In the genomic region with DNA sequence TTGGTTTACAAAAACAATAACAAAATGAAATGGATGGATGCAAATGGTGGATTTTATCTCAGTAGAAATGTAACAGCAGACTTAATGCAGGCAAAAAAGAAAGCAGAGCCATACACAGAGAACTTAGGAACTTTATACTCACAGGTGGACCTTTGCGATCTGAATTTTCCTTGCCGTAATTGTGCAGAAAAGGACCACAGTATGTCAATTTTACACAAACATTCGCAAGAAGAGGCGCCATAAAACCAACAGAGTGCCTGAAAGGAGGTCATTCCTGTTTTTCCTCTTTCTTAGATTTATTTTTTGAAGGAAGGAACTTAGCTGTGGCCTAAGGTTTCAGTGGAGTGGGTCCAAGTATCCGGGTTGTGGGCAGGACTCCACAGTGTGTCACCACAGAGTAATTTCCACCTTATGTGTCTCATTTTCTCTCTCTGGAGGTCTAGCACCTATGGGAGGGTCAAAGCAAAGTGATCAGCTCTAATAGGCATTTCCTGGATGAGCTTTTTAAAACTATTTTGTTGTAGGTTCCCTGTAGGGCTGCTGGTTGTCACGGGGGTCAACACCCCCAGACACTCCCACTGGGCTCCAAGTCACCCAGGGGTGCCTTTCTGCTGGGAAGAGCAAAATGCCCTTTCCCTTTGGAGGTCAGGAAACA, we compare ENCODE assay signal across 8 cellular contexts. TPM values are rescaled to one million over a fixed set of nuclear protein-coding genes. Genes with fewer than 3 reads are reported as not detected.
DNase-seq lines count a peak whose midpoint lies in the region; ATAC-seq and TF ChIP-seq lines count a peak whose summit lies in the region.

No MANE protein-coding gene starts in this region.

- no peaks in the 10 kb centered on the region for H3K27me3 ChIP-seq in left ventricle myocardium inferior (ENCODE audit: low read depth)

- no peak for TF ChIP-seq CTCF in left ventricle myocardium inferior (IDR thresholded peaks at IDR 0.05; ENCODE audit: borderline replicate concordance)

- peaks cover 13% of the 10 kb centered on the region for H3K4me1 ChIP-seq in left ventricle myocardium inferior

- ATAC-seq in left ventricle myocardium superior: no peak
- no peak for ATAC-seq in activated T-helper 17 cell treated with anti-CD3 and anti-CD28 coated beads, Interleukin-2, amount 50 U/mL, for 72 hours (replicated peaks)
- peak; percentile 6 for ATAC-seq in stimulated activated naive CD8-positive, alpha-beta T cell treated with anti-CD3 and anti-CD28 coated beads, Interleukin-15, amount 100 ng/mL, for 72 hours

- H3K36me3 Mint-ChIP-seq in activated T-helper 17 cell treated with anti-CD3 and anti-CD28 coated beads, Interleukin-2, amount 50 U/mL, for 72 hours (ENCODE audit: low read depth): no peaks in the 10 kb centered on the region

- peak overlapping the region; percentile 48 for H3K4me3 ChIP-seq in left ventricle myocardium inferior
- peak overlapping the region; percentile 20; the same call in 1 of the 2 replicates for H3K4me3 ChIP-seq in iPS-18c (ENCODE audit: insufficient read depth, low read depth, low read length)

- H3K9me3 Mint-ChIP-seq in activated T-helper 17 cell treated with anti-CD3 and anti-CD28 coated beads, Interleukin-2, amount 50 U/mL, for 72 hours: no peaks in the 10 kb centered on the region
- no peaks in the 10 kb centered on the region for H3K9me3 Mint-ChIP-seq in stimulated activated naive CD8-positive, alpha-beta T cell treated with anti-CD3 and anti-CD28 coated beads, Interleukin-15, amount 100 ng/mL, for 72 hours

- no peaks in the 10 kb centered on the region for H3K27me3 Mint-ChIP-seq in activated T-helper 17 cell treated with anti-CD3 and anti-CD28 coated beads, Interleukin-2, amount 50 U/mL, for 72 hours
- no peaks in the 10 kb centered on the region for H3K27me3 Mint-ChIP-seq in stimulated activated naive CD8-positive, alpha-beta T cell treated with anti-CD3 and anti-CD28 coated beads, Interleukin-15, amount 100 ng/mL, for 72 hours

- H3K4me1 Mint-ChIP-seq in activated T-helper 17 cell treated with anti-CD3 and anti-CD28 coated beads, Interleukin-2, amount 50 U/mL, for 72 hours: no peaks in the 10 kb centered on the region
- peaks cover 12% of the 10 kb centered on the region for H3K4me1 Mint-ChIP-seq in stimulated activated naive CD8-positive, alpha-beta T cell treated with anti-CD3 and anti-CD28 coated beads, Interleukin-15, amount 100 ng/mL, for 72 hours

- DNase-seq in left ventricle myocardium inferior (no peak), left ventricle myocardium superior (no peak), SKM-1 (lab: John Stamatoyannopoulos, UW; ENCODE audit: unreplicated experiment) (no peak), NCI-H1694 (lab: John Stamatoyannopoulos, UW) (no peak), 8988T (no peak)
- DNase-seq in stimulated activated naive CD8-positive, alpha-beta T cell treated with anti-CD3 and anti-CD28 coated beads, Interleukin-15, amount 100 ng/mL, for 72 hours: peak in 1 of 2 donors; percentile 19

- H3K36me3 ChIP-seq in left ventricle myocardium inferior: no peaks in the 10 kb centered on the region

- H3K4me3 Mint-ChIP-seq in activated T-helper 17 cell treated with anti-CD3 and anti-CD28 coated beads, Interleukin-2, amount 50 U/mL, for 72 hours: peak overlapping the region; percentile 91
- H3K4me3 Mint-ChIP-seq in stimulated activated naive CD8-positive, alpha-beta T cell treated with anti-CD3 and anti-CD28 coated beads, Interleukin-15, amount 100 ng/mL, for 72 hours: peak overlapping the region; percentile 84 to 91

- peak overlapping the region; percentile 88 for H3K27ac ChIP-seq in left ventricle myocardium inferior (replicated peaks)

- intact Hi-C loops in left ventricle myocardium inferior (cut with micrococcal nuclease): no loop called here
- intact Hi-C loops in left ventricle myocardium superior (cut with micrococcal nuclease): no loop called here

- peak overlapping the region; percentile 99 for H3K27ac Mint-ChIP-seq in activated T-helper 17 cell treated with anti-CD3 and anti-CD28 coated beads, Interleukin-2, amount 50 U/mL, for 72 hours
- peak overlapping the region; percentile 97 to 100 for H3K27ac Mint-ChIP-seq in stimulated activated naive CD8-positive, alpha-beta T cell treated with anti-CD3 and anti-CD28 coated beads, Interleukin-15, amount 100 ng/mL, for 72 hours

- H3K9me3 ChIP-seq in left ventricle myocardium inferior (replicated peaks) (no peaks in the 10 kb centered on the region), iPS-18c (ENCODE audit: control insufficient read depth, insufficient read depth, low read length) (no peaks in the 10 kb centered on the region)

RNA-seq across cellular contexts. Expression of a gene that starts 24.7 kb away (rescaled TPM):
- total RNA-seq in left ventricle myocardium inferior (11.6 TPM), left ventricle myocardium superior (10.0 TPM)
- 10 to 100 TPM; 32.3 to 41.0 TPM for total RNA-seq in activated T-helper 17 cell treated with anti-CD3 and anti-CD28 coated beads, Interleukin-2, amount 50 U/mL, for 72 hours
